ENCODE assay signal across 1 cellular context in genomic region chr19:15828121-15828620, GRCh38.
TF ChIP-seq lines count a peak whose summit lies in the region.

No MANE protein-coding gene starts in this region.

TF ChIP-seq in HepG2, 621 proteins besides CTCF, POLR2A, EP300 and RAD21:
- TF ChIP-seq ZSCAN21 (CRISPR knock-in tag; IDR thresholded peaks at IDR 0.05; ENCODE audit: borderline replicate concordance) (no peak), KLF12 (CRISPR knock-in tag; IDR thresholded peaks at IDR 0.05; ENCODE audit: borderline replicate concordance) (no peak), DNMT3B (CRISPR knock-in tag; conservative IDR thresholded peaks at IDR 0.05) (no peak), NFRKB (IDR thresholded peaks at IDR 0.05) (no peak), ZFP36 (IDR thresholded peaks at IDR 0.05; ENCODE audit: borderline replicate concordance, low read depth, low read length, partially characterized antibody) (no peak), ZNF614 (CRISPR knock-in tag; IDR thresholded peaks at IDR 0.05; ENCODE audit: borderline replicate concordance) (no peak), NR2F6 (IDR thresholded peaks at IDR 0.05) (no peak), NR2F6 (CRISPR knock-in tag; IDR thresholded peaks at IDR 0.05) (no peak), SALL2 (CRISPR knock-in tag; IDR thresholded peaks at IDR 0.05) (no peak)
- TF ChIP-seq, protein P1, sequence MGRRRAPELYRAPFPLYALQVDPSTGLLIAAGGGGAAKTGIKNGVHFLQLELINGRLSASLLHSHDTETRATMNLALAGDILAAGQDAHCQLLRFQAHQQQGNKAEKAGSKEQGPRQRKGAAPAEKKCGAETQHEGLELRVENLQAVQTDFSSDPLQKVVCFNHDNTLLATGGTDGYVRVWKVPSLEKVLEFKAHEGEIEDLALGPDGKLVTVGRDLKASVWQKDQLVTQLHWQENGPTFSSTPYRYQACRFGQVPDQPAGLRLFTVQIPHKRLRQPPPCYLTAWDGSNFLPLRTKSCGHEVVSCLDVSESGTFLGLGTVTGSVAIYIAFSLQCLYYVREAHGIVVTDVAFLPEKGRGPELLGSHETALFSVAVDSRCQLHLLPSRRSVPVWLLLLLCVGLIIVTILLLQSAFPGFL (CRISPR knock-in tag; IDR thresholded peaks at IDR 0.05): no peak
